Comparison of ENCODE assay signal across 8 cellular contexts in genomic region chrX:132592880-132593279, GRCh38.
A peak's percentile ranks its signal among the peaks of the same experiment; 100 is the strongest.
DNase-seq lines count a peak whose midpoint lies in the region; ATAC-seq and TF ChIP-seq lines count a peak whose summit lies in the region.

No MANE protein-coding gene starts in this region.

- ATAC-seq in activated CD8-positive, alpha-beta T cell treated with anti-CD3 and anti-CD28 coated beads for 36 hours: no peak
- ATAC-seq in activated CD8-positive, alpha-beta T cell treated with anti-CD3 and anti-CD28 coated beads, Interleukin-2, amount 10 ng/mL, durations not matched to agents 7 days and 5 days: no peak
- ATAC-seq in HG03097 (IDR thresholded peaks at IDR 0.05; ENCODE audit: low FRiP score, unreplicated experiment): no peak

- H3K27ac Mint-ChIP-seq in activated CD8-positive, alpha-beta T cell treated with anti-CD3 and anti-CD28 coated beads for 36 hours: no peak overlapping the region
- no peak overlapping the region for H3K27ac Mint-ChIP-seq in activated CD8-positive, alpha-beta T cell treated with anti-CD3 and anti-CD28 coated beads, Interleukin-2, amount 10 ng/mL, durations not matched to agents 7 days and 5 days
- no peak overlapping the region for H3K27ac Mint-ChIP-seq in progenitor cell of endocrine pancreas

- H3K36me3 Mint-ChIP-seq in activated CD8-positive, alpha-beta T cell treated with anti-CD3 and anti-CD28 coated beads for 36 hours (ENCODE audit: low read depth): no peaks in the 10 kb centered on the region
- H3K36me3 Mint-ChIP-seq in activated CD8-positive, alpha-beta T cell treated with anti-CD3 and anti-CD28 coated beads, Interleukin-2, amount 10 ng/mL, durations not matched to agents 7 days and 5 days (ENCODE audit: low read depth): no peaks in the 10 kb centered on the region
- H3K36me3 Mint-ChIP-seq in progenitor cell of endocrine pancreas (ENCODE audit: insufficient read depth): no peaks in the 10 kb centered on the region

- TF ChIP-seq CTCF in activated CD8-positive, alpha-beta T cell treated with anti-CD3 and anti-CD28 coated beads for 36 hours (IDR thresholded peaks at IDR 0.05): no peak
- TF ChIP-seq CTCF in cardiac fibroblast (IDR thresholded peaks at IDR 0.05; ENCODE audit: low read depth, low read length): peak; percentile 19
- peak; percentile 47 for TF ChIP-seq CTCF in progenitor cell of endocrine pancreas (IDR thresholded peaks at IDR 0.05; ENCODE audit: unreplicated experiment)

- DNase-seq in activated CD8-positive, alpha-beta T cell treated with anti-CD3 and anti-CD28 coated beads for 36 hours: peak; percentile 8
- DNase-seq in activated CD8-positive, alpha-beta T cell treated with anti-CD3 and anti-CD28 coated beads, Interleukin-2, amount 10 ng/mL, durations not matched to agents 7 days and 5 days: no peak
- DNase-seq in NCI-H1417 (lab: John Stamatoyannopoulos, UW): peak; percentile 51 to 88 (median 57)
- DNase-seq in cardiac fibroblast (ENCODE audit: low read depth in 2 of 2): peak in 1 of 2 donors; percentile 20
- DNase-seq in progenitor cell of endocrine pancreas (ENCODE audit: low spot score, unreplicated experiment): no peak
- DNase-seq in SKM-1 (lab: John Stamatoyannopoulos, UW; ENCODE audit: unreplicated experiment): no peak
- DNase-seq in effector CD8-positive, alpha-beta T cell (lab: John Stamatoyannopoulos, UW): no peak

- intact Hi-C loops in activated CD8-positive, alpha-beta T cell treated with anti-CD3 and anti-CD28 coated beads for 36 hours (cut with micrococcal nuclease): no loop called here

- POLR2A ChIA-PET in activated CD8-positive, alpha-beta T cell treated with anti-CD3 and anti-CD28 coated beads for 36 hours (lab: Charles Lee): no interaction called here
- POLR2A ChIA-PET in activated CD8-positive, alpha-beta T cell treated with anti-CD3 and anti-CD28 coated beads, Interleukin-2, amount 10 ng/mL, durations not matched to agents 7 days and 5 days (lab: Charles Lee): no interaction called here

- no peak overlapping the region for H3K4me3 ChIP-seq in cardiac fibroblast (replicated peaks in 1 of 2; ENCODE audit: low read depth in 2 of 2, low read length in 2 of 2)

- H3K27me3 Mint-ChIP-seq in activated CD8-positive, alpha-beta T cell treated with anti-CD3 and anti-CD28 coated beads for 36 hours: no peaks in the 10 kb centered on the region
- no peaks in the 10 kb centered on the region for H3K27me3 Mint-ChIP-seq in activated CD8-positive, alpha-beta T cell treated with anti-CD3 and anti-CD28 coated beads, Interleukin-2, amount 10 ng/mL, durations not matched to agents 7 days and 5 days (ENCODE audit: low read depth)
- peaks cover 3% of the 10 kb centered on the region for H3K27me3 Mint-ChIP-seq in progenitor cell of endocrine pancreas

- no peaks in the 10 kb centered on the region for H3K9me3 Mint-ChIP-seq in activated CD8-positive, alpha-beta T cell treated with anti-CD3 and anti-CD28 coated beads for 36 hours
- no peaks in the 10 kb centered on the region for H3K9me3 Mint-ChIP-seq in activated CD8-positive, alpha-beta T cell treated with anti-CD3 and anti-CD28 coated beads, Interleukin-2, amount 10 ng/mL, durations not matched to agents 7 days and 5 days (ENCODE audit: insufficient read depth)
- H3K9me3 Mint-ChIP-seq in progenitor cell of endocrine pancreas (ENCODE audit: low read depth): no peaks in the 10 kb centered on the region

- H3K4me3 Mint-ChIP-seq in activated CD8-positive, alpha-beta T cell treated with anti-CD3 and anti-CD28 coated beads for 36 hours: no peak overlapping the region
- H3K4me3 Mint-ChIP-seq in activated CD8-positive, alpha-beta T cell treated with anti-CD3 and anti-CD28 coated beads, Interleukin-2, amount 10 ng/mL, durations not matched to agents 7 days and 5 days: no peak overlapping the region
- no peak overlapping the region for H3K4me3 Mint-ChIP-seq in progenitor cell of endocrine pancreas (ENCODE audit: low read depth)

- CTCF ChIA-PET in activated CD8-positive, alpha-beta T cell treated with anti-CD3 and anti-CD28 coated beads for 36 hours (lab: Charles Lee): interaction anchor here (1.0 to 1.2 kb wide), 2 partner anchors 9 to 367 kb away, joined by 3 to 4 read pairs; no protein-coding TSS in a partner anchor
- CTCF ChIA-PET in activated CD8-positive, alpha-beta T cell treated with anti-CD3 and anti-CD28 coated beads, Interleukin-2, amount 10 ng/mL, durations not matched to agents 7 days and 5 days (lab: Charles Lee): interaction anchor here (1.3 kb wide), 1 partner anchor 301 kb away, joined by 5 read pairs; no protein-coding TSS in a partner anchor

- no peaks in the 10 kb centered on the region for H3K4me1 Mint-ChIP-seq in activated CD8-positive, alpha-beta T cell treated with anti-CD3 and anti-CD28 coated beads for 36 hours (ENCODE audit: low read depth)
- H3K4me1 Mint-ChIP-seq in activated CD8-positive, alpha-beta T cell treated with anti-CD3 and anti-CD28 coated beads, Interleukin-2, amount 10 ng/mL, durations not matched to agents 7 days and 5 days (ENCODE audit: low read depth): no peaks in the 10 kb centered on the region
- peaks cover 2% of the 10 kb centered on the region for H3K4me1 Mint-ChIP-seq in progenitor cell of endocrine pancreas (ENCODE audit: low read depth)

Comparison
In these comparisons a context has a peak if more than half of its experiments do, and no peak if none do; other contexts are left out.
1. DNase-seq: peak in activated CD8-positive, alpha-beta T cell treated with anti-CD3 and anti-CD28 coated beads for 36 hours (single experiment) and NCI-H1417 (3 of 3); none in activated CD8-positive, alpha-beta T cell treated with anti-CD3 and anti-CD28 coated beads, Interleukin-2, amount 10 ng/mL, durations not matched to agents 7 days and 5 days (single experiment), progenitor cell of endocrine pancreas (single experiment), SKM-1 (single experiment) and effector CD8-positive, alpha-beta T cell (single experiment).